Comparison of ENCODE assay signal across 1 cellular context in genomic region chr6:2230659-2231277, GRCh38.
TF ChIP-seq lines count a peak whose summit lies in the region.

No MANE protein-coding gene starts in this region.

TF ChIP-seq in H1, 55 proteins besides CTCF, POLR2A, EP300 and RAD21 (continued from another document):
- TF ChIP-seq USF2 (IDR thresholded peaks at IDR 0.05; ENCODE audit: low read length): no peak
- TF ChIP-seq CBX5 (IDR thresholded peaks at IDR 0.05; ENCODE audit: low read depth, low read length): no peak
- TF ChIP-seq GTF2F1 (IDR thresholded peaks at IDR 0.05; ENCODE audit: borderline replicate concordance, low read depth, low read length): no peak
